Comparison of ENCODE assay signal across 2 cellular contexts in genomic region chr14:21227981-21228380, GRCh38.
TF ChIP-seq lines count a peak whose summit lies in the region.

No MANE protein-coding gene starts in this region.

TF ChIP-seq in HepG2, 621 proteins besides CTCF, POLR2A, EP300 and RAD21:
- TF ChIP-seq ZNF576 (CRISPR knock-in tag; IDR thresholded peaks at IDR 0.05), result no peak
- peak; percentile 96 for TF ChIP-seq RBM22 (optimal IDR thresholded peaks at IDR 0.05; ENCODE audit: low read length)
- peak; percentile 88 for TF ChIP-seq ZNF652 (CRISPR knock-in tag; IDR thresholded peaks at IDR 0.05; ENCODE audit: borderline replicate concordance, low read depth)
TF ChIP-seq in HepG2: peak in this region for 2.

TF ChIP-seq in WTC11, 78 proteins besides CTCF, POLR2A, EP300 and RAD21:
- TF ChIP-seq USF1 (CRISPR knock-in tag; IDR thresholded peaks at IDR 0.05) (no peak), ZNF425 (CRISPR knock-in tag; conservative IDR thresholded peaks at IDR 0.05) (no peak), MYBL2 (CRISPR knock-in tag; IDR thresholded peaks at IDR 0.05) (no peak), JAZF1 (CRISPR knock-in tag; IDR thresholded peaks at IDR 0.05) (no peak), ZNF232 (CRISPR knock-in tag; IDR thresholded peaks at IDR 0.05) (no peak), ETV6 (CRISPR knock-in tag; IDR thresholded peaks at IDR 0.05) (no peak), E2F5 (CRISPR knock-in tag; IDR thresholded peaks at IDR 0.05) (no peak), TEAD1 (CRISPR knock-in tag; IDR thresholded peaks at IDR 0.05) (no peak), CREM (CRISPR knock-in tag; IDR thresholded peaks at IDR 0.05) (no peak)
